ENCODE assay signal across 21 cellular contexts in genomic region chrX:20445109-20445508, GRCh38.
DNase-seq lines count a peak whose midpoint lies in the region; ATAC-seq, FAIRE-seq and TF ChIP-seq lines count a peak whose summit lies in the region.
"Had no signal": no experiment of that assay in that cellular context is flagged by ENCODE, and none has a peak within 500 bp of the region (broad histone marks: within the 10 kb centered on the region; RNA-seq: fewer than 3 reads in every experiment).

No MANE protein-coding gene starts in this region.

- no peak overlapping the region for H2AFZ ChIP-seq in HepG2 (ENCODE audit: low read length)

- H3K4me1 ChIP-seq in CD4-positive, CD25-positive, alpha-beta regulatory T cell (ENCODE audit: control insufficient read depth, insufficient read depth, low read length, poor library complexity, severe bottlenecking) = peaks cover 24% of the 10 kb centered on the region
- peaks cover 38% of the 10 kb centered on the region for H3K4me1 ChIP-seq in HepG2 (ENCODE audit: insufficient read depth, low read length)
- H3K4me1 ChIP-seq: testis had no signal

- H3K9me3 ChIP-seq in CD4-positive, CD25-positive, alpha-beta regulatory T cell (ENCODE audit: control insufficient read depth in 2 of 2, low read length in 2 of 2) = no peaks in the 10 kb centered on the region
- no peaks in the 10 kb centered on the region for H3K9me3 ChIP-seq in HepG2 (ENCODE audit: low read length)
- H3K9me3 ChIP-seq: heart right ventricle, lower lobe of right lung, testis had no signal

- no peak for TF ChIP-seq CTCF in HepG2 (CRISPR knock-in tag; IDR thresholded peaks at IDR 0.05)

- no peak for ATAC-seq in CD4-positive, CD25-positive, alpha-beta regulatory T cell (ENCODE audit: low read depth in 2 of 2)
- ATAC-seq in GM18520 (IDR thresholded peaks at IDR 0.05; ENCODE audit: unreplicated experiment) (peak; percentile 59), HG02571 (IDR thresholded peaks at IDR 0.05; ENCODE audit: unreplicated experiment) (peak; percentile 46), T-cell (replicated peaks in 1 of 4) (peak in 1 of 4 experiments; percentile 43), HepG2 (no peak)
- ATAC-seq: heart right ventricle, lower lobe of right lung, right cardiac atrium had no signal

- peak overlapping the region; percentile 41 for H3K4me3 ChIP-seq in CD4-positive, CD25-positive, alpha-beta regulatory T cell (ENCODE audit: low read depth, low read length)
- no peak overlapping the region for H3K4me3 ChIP-seq in HepG2 (replicated peaks in 1 of 3; ENCODE audit: insufficient read depth in 1 of 3, low read depth in 2 of 3, low read length in 3 of 3)
- H3K4me3 ChIP-seq: heart right ventricle, lower lobe of right lung, testis had no signal

- H3K79me2 ChIP-seq in HepG2 (ENCODE audit: insufficient read depth, low read length) = peaks cover 1% of the 10 kb centered on the region

- POLR2A ChIA-PET in T-cell (lab: Charles Lee) (interaction anchor here in 1 of 2 donors (1.1 kb wide), 1 partner anchor 193 kb away, joined by 3 read pairs; no protein-coding TSS in a partner anchor), HepG2 (lab: Yijun Ruan, JAX) (no interaction called here)
- POLR2A ChIA-PET in activated CD4-positive, alpha-beta memory T cell treated with anti-CD3 and anti-CD28 coated beads, Interleukin-2, amount 10 ng/mL, durations not matched to agents 7 days and 5 days (lab: Charles Lee) = interaction anchor here (1.4 kb wide), 1 partner anchor 70 kb away, joined by 3 read pairs; no protein-coding TSS in a partner anchor

- H3K9ac ChIP-seq in HepG2 (ENCODE audit: insufficient read depth, low read depth, low read length) = no peak overlapping the region

- TF ChIP-seq POLR2A in HepG2 (IDR thresholded peaks at IDR 0.05; ENCODE audit: insufficient read depth in 1 of 2, low read depth in 2 of 2, low read length in 2 of 2) = no peak

- H4K20me1 ChIP-seq in HepG2 (ENCODE audit: insufficient read depth, low read length) = no peaks in the 10 kb centered on the region

- no peak overlapping the region for H3K4me2 ChIP-seq in HepG2 (ENCODE audit: low read depth, low read length)

- intact Hi-C loops in HepG2 (cut with micrococcal nuclease; ENCODE audit: unreplicated experiment) = no loop called here

- DNase-seq in CD4-positive, CD25-positive, alpha-beta regulatory T cell = peak in 1 of 3 donors; percentile 10
- DNase-seq in T-cell (no peak), NCI-H1105 treated with DMSO at 0.1 percent for 48 hours (lab: John Stamatoyannopoulos, UW) (no peak), DMS53 treated with DMSO at 0.1 percent for 48 hours (lab: John Stamatoyannopoulos, UW; ENCODE audit: unreplicated experiment) (no peak), HepG2 (ENCODE audit: low spot score) (no peak)
- DNase-seq in activated CD4-positive, alpha-beta memory T cell treated with anti-CD3 and anti-CD28 coated beads, Interleukin-2, amount 10 ng/mL, durations not matched to agents 7 days and 5 days = no peak
- DNase-seq: ACHN, cortex of kidney, heart right ventricle, lower lobe of right lung, NCI-H1417 treated with DMSO at 0.1 percent for 48 hours, NCI-H2171 treated with DMSO at 0.1 percent for 48 hours, NCI-H69, right cardiac atrium, SIG-M5, testis had no signal

- no TSS peak for BruUV-seq in HepG2 (replicated peaks; lab: Mats Ljungman, UMichigan)

- H3K4me3 Mint-ChIP-seq in CD4-positive, CD25-positive, alpha-beta regulatory T cell = peak overlapping the region in 1 of 4 donors; percentile 3
- H3K4me3 Mint-ChIP-seq in T-cell = peak overlapping the region in 1 of 3 donors; percentile 5
- H3K4me3 Mint-ChIP-seq in activated CD4-positive, alpha-beta memory T cell treated with anti-CD3 and anti-CD28 coated beads, Interleukin-2, amount 10 ng/mL, durations not matched to agents 7 days and 5 days = no peak overlapping the region
- H3K4me3 Mint-ChIP-seq: T-helper 1 cell treated with Interleukin-12 subunit alpha and Interleukin-12 subunit beta and Interleukin-4 antibody, amounts not matched to agents 30 μg/mL and 1 μg/mL, for 36 hours had no signal

- FAIRE-seq in HepG2 (lab: Jason Lieb, UNC) = no peak
- FAIRE-seq: GM19239 had no signal

- no peak for TF ChIP-seq RAD21 in HepG2 (CRISPR knock-in tag; IDR thresholded peaks at IDR 0.05)

- 88% methylated on average over 2 of the region's 2 CpGs for WGBS in HepG2 (ENCODE audit: low lambda C conversion rate)

- CTCF ChIA-PET in T-cell (lab: Charles Lee) = interaction anchor here in 1 of 2 donors (0.6 to 1.9 kb wide), 2 partner anchors 36 to 192 kb away, joined by 3 to 10 read pairs; no protein-coding TSS in a partner anchor
- CTCF ChIA-PET in activated CD4-positive, alpha-beta memory T cell treated with anti-CD3 and anti-CD28 coated beads, Interleukin-2, amount 10 ng/mL, durations not matched to agents 7 days and 5 days (lab: Charles Lee) = no interaction called here
- CTCF ChIA-PET in HepG2 (lab: Yijun Ruan, JAX; ENCODE audit: low intra/inter-chr PET ratio, low total read pairs) = no interaction called here

- H3K27me3 Mint-ChIP-seq in CD4-positive, CD25-positive, alpha-beta regulatory T cell = peaks cover 5% of the 10 kb centered on the region
- peaks cover 0 to 8% of the 10 kb centered on the region in 2 donors for H3K27me3 Mint-ChIP-seq in T-cell
- H3K27me3 Mint-ChIP-seq in activated CD4-positive, alpha-beta memory T cell treated with anti-CD3 and anti-CD28 coated beads, Interleukin-2, amount 10 ng/mL, durations not matched to agents 7 days and 5 days = peaks cover 5% of the 10 kb centered on the region

- in situ Hi-C loops in HepG2 (cut with HindIII; ENCODE audit: extremely low pct_ligation_motif_present, low pct_unique_long_range_greater_than_20kb) = no loop called here

- TF ChIP-seq EP300 in HepG2 (IDR thresholded peaks at IDR 0.05; ENCODE audit: low read depth in 2 of 2, low read length in 2 of 2) (no peak), HepG2 (CRISPR knock-in tag; IDR thresholded peaks at IDR 0.05; ENCODE audit: borderline replicate concordance) (no peak)

- H3K36me3 ChIP-seq in CD4-positive, CD25-positive, alpha-beta regulatory T cell (ENCODE audit: control insufficient read depth, insufficient read depth, low read length) = no peaks in the 10 kb centered on the region
- H3K36me3 ChIP-seq in HepG2 (replicated peaks in 1 of 2; ENCODE audit: control insufficient read depth in 1 of 2, insufficient read depth in 2 of 2, low read length in 2 of 2) = no peaks in the 10 kb centered on the region
- H3K36me3 ChIP-seq: heart right ventricle, lower lobe of right lung had no signal

- no peaks in the 10 kb centered on the region for H3K9me3 Mint-ChIP-seq in CD4-positive, CD25-positive, alpha-beta regulatory T cell
- no peaks in the 10 kb centered on the region for H3K9me3 Mint-ChIP-seq in T-cell
- no peaks in the 10 kb centered on the region for H3K9me3 Mint-ChIP-seq in activated CD4-positive, alpha-beta memory T cell treated with anti-CD3 and anti-CD28 coated beads, Interleukin-2, amount 10 ng/mL, durations not matched to agents 7 days and 5 days
- H3K9me3 Mint-ChIP-seq: T-helper 1 cell treated with Interleukin-12 subunit alpha and Interleukin-12 subunit beta and Interleukin-4 antibody, amounts not matched to agents 30 μg/mL and 1 μg/mL, for 36 hours had no signal

- peaks cover 0 to 32% (median 19%) of the 10 kb centered on the region in 4 donors for H3K4me1 Mint-ChIP-seq in CD4-positive, CD25-positive, alpha-beta regulatory T cell
- H3K4me1 Mint-ChIP-seq in T-cell = peaks cover 39 to 57% (median 44%) of the 10 kb centered on the region in 3 donors
- H3K4me1 Mint-ChIP-seq in activated CD4-positive, alpha-beta memory T cell treated with anti-CD3 and anti-CD28 coated beads, Interleukin-2, amount 10 ng/mL, durations not matched to agents 7 days and 5 days = peaks cover 46% of the 10 kb centered on the region

- no peaks in the 10 kb centered on the region for H3K27me3 ChIP-seq in CD4-positive, CD25-positive, alpha-beta regulatory T cell (ENCODE audit: control insufficient read depth, insufficient read depth, low read length)
- H3K27me3 ChIP-seq in HepG2 (ENCODE audit: control insufficient read depth in 1 of 2, insufficient read depth in 2 of 2, low read length in 2 of 2) = no peaks in the 10 kb centered on the region
- H3K27me3 ChIP-seq: testis had no signal

- peak overlapping the region in 1 of 3 donors; percentile 13 for H3K27ac Mint-ChIP-seq in CD4-positive, CD25-positive, alpha-beta regulatory T cell
- H3K27ac Mint-ChIP-seq in T-cell = peak overlapping the region; percentile 12 to 78
- H3K27ac Mint-ChIP-seq in activated CD4-positive, alpha-beta memory T cell treated with anti-CD3 and anti-CD28 coated beads, Interleukin-2, amount 10 ng/mL, durations not matched to agents 7 days and 5 days = no peak overlapping the region
- H3K27ac Mint-ChIP-seq: T-helper 1 cell treated with Interleukin-12 subunit alpha and Interleukin-12 subunit beta and Interleukin-4 antibody, amounts not matched to agents 30 μg/mL and 1 μg/mL, for 36 hours had no signal

- H3K36me3 Mint-ChIP-seq in CD4-positive, CD25-positive, alpha-beta regulatory T cell = no peaks in the 10 kb centered on the region
- H3K36me3 Mint-ChIP-seq in T-cell = no peaks in the 10 kb centered on the region
- no peaks in the 10 kb centered on the region for H3K36me3 Mint-ChIP-seq in activated CD4-positive, alpha-beta memory T cell treated with anti-CD3 and anti-CD28 coated beads, Interleukin-2, amount 10 ng/mL, durations not matched to agents 7 days and 5 days (ENCODE audit: low read depth)

- no peak overlapping the region for H3K27ac ChIP-seq in CD4-positive, CD25-positive, alpha-beta regulatory T cell (ENCODE audit: insufficient read depth, low read length, poor library complexity, severe bottlenecking)
- no peak overlapping the region for H3K27ac ChIP-seq in HepG2 (ENCODE audit: extremely low read length, insufficient read depth, low read length)
- H3K27ac ChIP-seq: C4-2B, lower lobe of right lung, testis had no signal

TF ChIP-seq in HepG2, 621 proteins besides CTCF, POLR2A, EP300 and RAD21 (continues in another document):
- no peak for TF ChIP-seq SSRP1 (CRISPR knock-in tag; IDR thresholded peaks at IDR 0.05)
- TF ChIP-seq GABPB1 (CRISPR knock-in tag; IDR thresholded peaks at IDR 0.05) = no peak
- no peak for TF ChIP-seq YEATS2 (CRISPR knock-in tag; IDR thresholded peaks at IDR 0.05; ENCODE audit: borderline replicate concordance)

Comparison
In these comparisons a context has a peak if more than half of its experiments do, and no peak if none do; other contexts are left out.
1. ATAC-seq: peak in GM18520 (single experiment) and HG02571 (single experiment); none in CD4-positive, CD25-positive, alpha-beta regulatory T cell (0 of 2) and HepG2 (single experiment).